ENCODE assay signal across 8 cellular contexts in the genomic region with DNA sequence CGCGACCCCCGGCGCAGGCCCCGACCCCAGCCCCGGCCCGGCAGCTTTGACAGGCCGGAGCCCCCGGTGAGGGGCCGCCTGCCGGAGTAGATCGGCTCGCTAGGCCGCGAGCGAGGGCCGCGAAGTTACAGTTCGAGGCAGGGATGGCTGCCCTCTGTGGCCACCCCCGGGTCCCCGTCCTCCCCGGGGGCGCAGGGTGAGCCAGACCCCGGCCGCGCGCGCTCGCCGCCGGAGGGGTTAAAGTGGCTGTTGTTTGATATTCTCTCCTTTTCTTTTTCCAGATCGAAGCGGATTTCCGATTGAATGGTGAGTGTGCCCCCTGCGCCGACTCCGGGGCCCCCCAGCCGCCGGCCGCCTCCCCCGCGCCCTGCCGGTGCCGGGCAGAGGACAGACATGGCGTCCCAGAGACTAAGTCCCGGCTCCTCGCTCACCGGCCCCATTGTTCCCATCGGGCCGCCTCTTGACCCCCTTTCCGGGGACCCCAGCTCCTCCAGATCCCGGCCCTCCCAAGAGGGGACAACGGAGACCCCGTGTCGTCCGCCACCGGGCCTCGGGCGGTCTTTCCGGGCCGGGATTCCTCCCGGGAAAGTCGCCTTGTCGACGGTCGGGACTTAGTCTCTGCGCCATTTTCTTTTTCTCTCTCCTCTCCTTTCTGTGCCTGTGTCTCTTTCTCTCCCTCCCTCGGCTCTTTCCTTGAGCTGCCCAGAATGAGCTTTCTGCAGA. TPM values are rescaled to one million over a fixed set of nuclear protein-coding genes. Genes with fewer than 3 reads are reported as not detected.
DNase-seq lines count a peak whose midpoint lies in the region; ATAC-seq and TF ChIP-seq lines count a peak whose summit lies in the region.

No MANE protein-coding gene starts in this region.

- H3K27ac Mint-ChIP-seq in activated naive CD4-positive, alpha-beta T cell treated with anti-CD3 and anti-CD28 coated beads, Interleukin-2, amount 50 U/mL, for 72 hours, result peak overlapping the region; percentile 97 to 100

- peaks cover 49% of the 10 kb centered on the region for H3K36me3 ChIP-seq in OCI-LY3 (replicated peaks; ENCODE audit: low read depth, low read length)

- H3K9me3 Mint-ChIP-seq in activated naive CD4-positive, alpha-beta T cell treated with anti-CD3 and anti-CD28 coated beads, Interleukin-2, amount 50 U/mL, for 72 hours, result no peaks in the 10 kb centered on the region

- H3K27me3 ChIP-seq in OCI-LY3 (ENCODE audit: low read depth, low read length), result no peaks in the 10 kb centered on the region

- peak overlapping the region; percentile 53 for H3K27ac ChIP-seq in OCI-LY3 (ENCODE audit: low read length)

- H2AFZ ChIP-seq in OCI-LY3 (ENCODE audit: low read depth, low read length), result no peak overlapping the region

- peaks cover 45% of the 10 kb centered on the region for H3K4me1 ChIP-seq in OCI-LY3 (ENCODE audit: low read length)

- H4K20me1 ChIP-seq in OCI-LY3 (ENCODE audit: insufficient read depth, low read length), result peaks cover 49% of the 10 kb centered on the region

- peak; percentile 63 for DNase-seq in activated CD4-positive, CD25-positive, alpha-beta regulatory T cell treated with anti-CD3 and anti-CD28 coated beads, Interleukin-2, amount 50 U/mL, for 72 hours
- peak; percentile 61 to 67 for DNase-seq in activated naive CD4-positive, alpha-beta T cell treated with anti-CD3 and anti-CD28 coated beads, Interleukin-2, amount 50 U/mL, for 72 hours (ENCODE audit: low spot score in 2 of 2)
- peak; percentile 79 for DNase-seq in cardiac septum (ENCODE audit: low spot score)
- peak; percentile 20 for DNase-seq in putamen (ENCODE audit: low spot score)
- no peak for DNase-seq in epidermal melanocyte (ENCODE audit: insufficient read length, low spot score)

- TF ChIP-seq CTCF in OCI-LY3 (IDR thresholded peaks at IDR 0.05; ENCODE audit: low read depth, low read length), result no peak

- peak overlapping the region; percentile 86 for H3K4me2 ChIP-seq in OCI-LY3 (ENCODE audit: low read length)

- H3K9ac ChIP-seq in OCI-LY3 (ENCODE audit: low read length), result peak overlapping the region; percentile 89

- peaks cover 66% of the 10 kb centered on the region for H3K79me2 ChIP-seq in OCI-LY3 (ENCODE audit: low read length)

- intact Hi-C loops in cardiac septum (cut with DNase I), result loop anchor here (5.0 kb wide), 1 partner anchor 48 kb away; no protein-coding TSS in a partner anchor

- peaks cover 25 to 31% of the 10 kb centered on the region in 2 donors for H3K36me3 Mint-ChIP-seq in activated naive CD4-positive, alpha-beta T cell treated with anti-CD3 and anti-CD28 coated beads, Interleukin-2, amount 50 U/mL, for 72 hours

- peak overlapping the region; percentile 79 for H3K4me3 ChIP-seq in OCI-LY3 (ENCODE audit: low read length)

- no peak for ATAC-seq in activated CD4-positive, CD25-positive, alpha-beta regulatory T cell treated with anti-CD3 and anti-CD28 coated beads, Interleukin-2, amount 50 U/mL, for 24 hours
- peak; percentile 25 for ATAC-seq in HG03039 (IDR thresholded peaks at IDR 0.05; ENCODE audit: unreplicated experiment)
- ATAC-seq in activated naive CD4-positive, alpha-beta T cell treated with anti-CD3 and anti-CD28 coated beads, Interleukin-2, amount 50 U/mL, for 72 hours, result peak in 1 of 2 donors; percentile 3

- no peaks in the 10 kb centered on the region for H3K9me3 ChIP-seq in OCI-LY3 (ENCODE audit: insufficient read depth, low read length)

RNA-seq across cellular contexts. Expression of gene TOP1, which starts 0.7 kb away (rescaled TPM):
- total RNA-seq in activated naive CD4-positive, alpha-beta T cell treated with anti-CD3 and anti-CD28 coated beads, Interleukin-2, amount 50 U/mL, for 72 hours, result 10 to 100 TPM; 62.4 to 98.9 TPM
- total RNA-seq in cardiac septum, result 23.5 TPM
